ENCODE assay signal across 8 cellular contexts in the genomic region with DNA sequence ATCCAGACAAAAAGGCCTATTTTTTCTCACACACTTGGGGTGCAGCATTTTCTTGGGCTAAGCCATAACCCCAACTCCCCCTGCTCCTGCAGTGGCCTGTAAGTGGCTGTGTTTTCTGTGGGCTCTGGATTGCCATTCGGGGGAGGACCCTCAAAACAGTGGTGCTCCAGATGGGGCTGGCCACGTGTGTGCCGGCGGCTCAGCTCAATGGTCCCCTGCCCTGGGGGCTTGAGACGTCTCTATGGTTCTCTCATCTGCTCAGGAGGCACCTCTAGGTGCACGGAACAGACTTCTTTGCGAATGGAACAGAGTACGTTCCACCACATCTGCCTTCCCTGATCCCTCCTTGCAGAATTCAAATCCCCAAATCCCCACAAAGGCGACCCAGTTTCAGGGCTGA.
"Had no signal": no experiment of that assay in that cellular context is flagged by ENCODE, and none has a peak within 500 bp of the region (broad histone marks: within the 10 kb centered on the region; RNA-seq: fewer than 3 reads in every experiment).

No MANE protein-coding gene starts in this region.

- H3K36me3 Mint-ChIP-seq: IgD-negative memory B cell had no signal

- H3K9ac ChIP-seq: GM23248 had no signal

- H2AFZ ChIP-seq: GM23248 had no signal

- H3K4me3 Mint-ChIP-seq: HFFc6, IgD-negative memory B cell had no signal

- H3K4me1 ChIP-seq: HAP-1 had no signal

- DNase-seq: GM23248, GOT3, H7, HFFc6 had no signal

- H3K27me3 Mint-ChIP-seq: IgD-negative memory B cell had no signal

- H3K27ac ChIP-seq: GM23248, HL-60 had no signal

- H3K9me3 ChIP-seq: HAP-1 had no signal

- FAIRE-seq: HepG2 had no signal

- H3K36me3 ChIP-seq: HAP-1 had no signal

- H3K27ac Mint-ChIP-seq: HFFc6, IgD-negative memory B cell had no signal

- H3K4me3 ChIP-seq: GM23248, HAP-1 had no signal

- H3K4me1 Mint-ChIP-seq: IgD-negative memory B cell had no signal
